1 cellular context compared by ENCODE assay signal in the genomic region with DNA sequence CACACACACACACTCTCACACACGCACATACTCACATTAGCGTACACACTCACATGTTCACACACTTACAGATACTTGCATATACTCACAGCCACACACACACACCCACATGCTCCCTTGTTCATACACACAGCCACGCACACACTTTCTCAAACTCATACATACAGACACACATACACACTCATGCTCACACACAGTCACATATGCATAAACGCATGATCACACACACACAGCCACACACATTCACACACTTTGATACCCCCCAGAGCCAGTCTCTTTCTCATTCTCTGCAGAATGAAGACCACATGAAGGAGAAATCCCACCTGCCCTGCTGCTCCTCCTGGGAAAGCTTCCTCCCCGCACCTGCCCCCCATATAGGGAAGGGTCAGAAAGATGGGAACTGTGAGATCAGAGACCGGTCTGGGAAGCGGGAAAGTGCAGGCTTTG.
TF ChIP-seq lines count a peak whose summit lies in the region.

No MANE protein-coding gene starts in this region.

TF ChIP-seq in HEK293, 187 proteins besides CTCF, POLR2A, EP300 and RAD21 (continued from another document):
- TF ChIP-seq, protein P1, sequence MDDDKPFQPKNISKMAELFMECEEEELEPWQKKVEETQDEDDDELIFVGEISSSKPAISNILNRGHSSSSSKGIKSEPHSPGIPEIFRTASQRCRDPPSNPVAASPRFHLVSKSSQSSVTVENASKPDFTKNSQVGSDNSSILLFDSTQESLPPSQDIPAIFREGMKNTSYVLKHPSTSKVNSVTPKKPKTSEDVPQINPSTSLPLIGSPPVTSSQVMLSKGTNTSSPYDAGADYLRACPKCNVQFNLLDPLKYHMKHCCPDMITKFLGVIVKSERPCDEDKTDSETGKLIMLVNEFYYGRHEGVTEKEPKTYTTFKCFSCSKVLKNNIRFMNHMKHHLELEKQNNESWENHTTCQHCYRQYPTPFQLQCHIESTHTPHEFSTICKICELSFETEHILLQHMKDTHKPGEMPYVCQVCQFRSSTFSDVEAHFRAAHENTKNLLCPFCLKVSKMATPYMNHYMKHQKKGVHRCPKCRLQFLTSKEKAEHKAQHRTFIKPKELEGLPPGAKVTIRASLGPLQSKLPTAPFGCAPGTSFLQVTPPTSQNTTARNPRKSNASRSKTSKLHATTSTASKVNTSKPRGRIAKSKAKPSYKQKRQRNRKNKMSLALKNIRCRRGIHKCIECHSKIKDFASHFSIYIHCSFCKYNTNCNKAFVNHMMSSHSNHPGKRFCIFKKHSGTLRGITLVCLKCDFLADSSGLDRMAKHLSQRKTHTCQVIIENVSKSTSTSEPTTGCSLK (tag by site-specific recombination; IDR thresholded peaks at IDR 0.05) = peak; percentile 92; the same call in 1 of the 2 replicates
- TF ChIP-seq EGR2 (tag by site-specific recombination; IDR thresholded peaks at IDR 0.05; ENCODE audit: low read depth) (peak; percentile 6; the same call in 1 of the 2 replicates), ZFHX2 (tag by site-specific recombination; conservative IDR thresholded peaks at IDR 0.05) (peak; percentile 76), GLI4 (tag by site-specific recombination; IDR thresholded peaks at IDR 0.05) (0 out of 2 replicates have a peak, but pooled peaks have one; percentile 34), ZNF626 (tag by site-specific recombination; IDR thresholded peaks at IDR 0.05) (no peak), ZNF621 (tag by site-specific recombination; IDR thresholded peaks at IDR 0.05) (peak; percentile 64; the same call in 1 of the 2 replicates)
- TF ChIP-seq, protein P2, sequence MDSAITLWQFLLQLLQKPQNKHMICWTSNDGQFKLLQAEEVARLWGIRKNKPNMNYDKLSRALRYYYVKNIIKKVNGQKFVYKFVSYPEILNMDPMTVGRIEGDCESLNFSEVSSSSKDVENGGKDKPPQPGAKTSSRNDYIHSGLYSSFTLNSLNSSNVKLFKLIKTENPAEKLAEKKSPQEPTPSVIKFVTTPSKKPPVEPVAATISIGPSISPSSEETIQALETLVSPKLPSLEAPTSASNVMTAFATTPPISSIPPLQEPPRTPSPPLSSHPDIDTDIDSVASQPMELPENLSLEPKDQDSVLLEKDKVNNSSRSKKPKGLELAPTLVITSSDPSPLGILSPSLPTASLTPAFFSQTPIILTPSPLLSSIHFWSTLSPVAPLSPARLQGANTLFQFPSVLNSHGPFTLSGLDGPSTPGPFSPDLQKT (IDR thresholded peaks at IDR 0.05; ENCODE audit: borderline replicate concordance, low read depth, low read length) = no peak
TF ChIP-seq in HEK293: peak in this region for 8.
